1 cellular context compared by ENCODE assay signal in genomic region chr6:16078064-16078463, GRCh38.
TF ChIP-seq lines count a peak whose summit lies in the region.

No MANE protein-coding gene starts in this region.

TF ChIP-seq in GM23338, 12 proteins besides CTCF, POLR2A, EP300 and RAD21 (continued from another document):
- TF ChIP-seq ZNF462 (CRISPR knock-in tag; IDR thresholded peaks at IDR 0.05) (no peak), JUNB (IDR thresholded peaks at IDR 0.05; ENCODE audit: unreplicated experiment) (no peak), EZH2phosphoT487 (IDR thresholded peaks at IDR 0.05; ENCODE audit: unreplicated experiment) (no peak), ZNF331 (CRISPR knock-in tag; IDR thresholded peaks at IDR 0.05; ENCODE audit: low read depth) (no peak), NANOG (IDR thresholded peaks at IDR 0.05; ENCODE audit: borderline replicate concordance) (no peak), CREB1 (CRISPR knock-in tag; IDR thresholded peaks at IDR 0.05; ENCODE audit: low read depth) (no peak), STAT1 (IDR thresholded peaks at IDR 0.05; ENCODE audit: unreplicated experiment) (no peak)
